In the genomic region with DNA sequence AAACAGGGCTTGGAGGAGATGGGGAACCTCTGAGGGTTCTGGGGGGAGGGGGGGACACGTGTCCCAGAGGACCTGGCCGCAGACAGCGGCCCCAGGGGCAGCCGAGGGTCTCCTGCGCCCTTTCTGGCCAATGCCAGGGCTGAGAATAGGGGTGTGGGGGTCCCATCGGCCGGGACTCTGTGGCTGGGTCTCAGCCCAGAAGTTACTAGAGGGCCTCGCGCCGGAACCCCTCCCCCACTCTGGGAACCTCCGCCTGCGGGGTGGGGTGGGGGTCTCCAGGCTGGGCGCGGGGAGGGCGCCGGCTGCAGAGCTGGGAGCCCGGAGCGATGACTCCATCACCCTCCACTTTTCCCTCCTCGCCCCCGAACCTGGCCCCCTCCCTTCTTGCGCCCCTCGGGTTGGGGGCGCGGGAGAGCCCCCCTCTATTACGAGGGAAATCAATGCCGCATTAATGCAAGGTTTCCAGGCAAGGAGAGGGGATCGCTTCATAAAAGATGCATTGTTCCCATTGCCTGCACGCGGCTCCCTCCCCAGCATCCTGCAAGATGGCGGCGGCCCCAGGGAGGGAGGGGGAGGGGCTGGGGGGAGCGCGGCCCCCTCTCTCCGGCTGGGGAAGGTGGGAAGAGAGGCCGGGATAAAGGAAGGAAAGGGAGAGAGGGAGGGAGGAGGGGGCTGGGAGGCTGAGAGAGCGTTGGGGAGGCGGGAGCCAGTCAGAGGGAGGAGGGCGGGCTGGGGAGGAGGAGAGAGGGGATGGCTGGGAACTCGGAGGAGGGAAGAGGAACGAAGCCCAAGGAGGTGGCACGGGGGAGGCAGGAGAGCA, we compare ENCODE assay signal across 8 cellular contexts.
A peak's percentile ranks its signal among the peaks of the same experiment; 100 is the strongest.
DNase-seq lines count a peak whose midpoint lies in the region; ATAC-seq lines count a peak whose summit lies in the region.
"Not testable (repeated sequence)": the region's sequence is repeated elsewhere in the genome, so short reads cannot be mapped to it uniquely, and the experiment has no call there.

No MANE protein-coding gene starts in this region.

- not testable (repeated sequence) for H3K4me3 ChIP-seq in HAP-1

- H3K9me3 ChIP-seq in HAP-1, result not testable (repeated sequence)

- not testable (repeated sequence) for H3K27me3 Mint-ChIP-seq in activated CD4-positive, alpha-beta memory T cell treated with anti-CD3 and anti-CD28 coated beads for 36 hours

- H3K4me1 Mint-ChIP-seq in activated CD4-positive, alpha-beta memory T cell treated with anti-CD3 and anti-CD28 coated beads for 36 hours (ENCODE audit: low read depth), result not testable (repeated sequence)

- DNase-seq in Ammon's horn (ENCODE audit: low spot score) (peak; percentile 23), HAP-1 (ENCODE audit: low spot score in 2 of 2) (peak; percentile 4 to 69), NCI-H510A treated with DMSO at 0.1 percent for 48 hours (lab: John Stamatoyannopoulos, UW) (peak; percentile 60), cerebellar cortex (ENCODE audit: low spot score) (peak; percentile 80), left cardiac atrium (peak; percentile 51), myocyte (ENCODE audit: low read depth) (peak; percentile 35), smooth muscle cell of the brain vasculature (ENCODE audit: low read depth, low spot score) (peak; percentile 46)
- DNase-seq in activated CD4-positive, alpha-beta memory T cell treated with anti-CD3 and anti-CD28 coated beads for 36 hours, result peak; percentile 14

- CTCF ChIA-PET in activated CD4-positive, alpha-beta memory T cell treated with anti-CD3 and anti-CD28 coated beads for 36 hours (lab: Charles Lee), result not testable (repeated sequence)

- in situ Hi-C loops in HAP-1 (cut with MboI; ENCODE audit: low sequenced_read_pairs), result not testable (repeated sequence)

- not testable (repeated sequence) for H3K36me3 Mint-ChIP-seq in activated CD4-positive, alpha-beta memory T cell treated with anti-CD3 and anti-CD28 coated beads for 36 hours

- intact Hi-C loops in activated CD4-positive, alpha-beta memory T cell treated with anti-CD3 and anti-CD28 coated beads for 36 hours (cut with micrococcal nuclease); left cardiac atrium (cut with DNase I): not testable (repeated sequence)

- not testable (repeated sequence) for H3K27ac Mint-ChIP-seq in activated CD4-positive, alpha-beta memory T cell treated with anti-CD3 and anti-CD28 coated beads for 36 hours

- H3K27me3 ChIP-seq in HAP-1 (ENCODE audit: low read depth), result not testable (repeated sequence)

- H3K4me3 Mint-ChIP-seq in activated CD4-positive, alpha-beta memory T cell treated with anti-CD3 and anti-CD28 coated beads for 36 hours, result not testable (repeated sequence)

- POLR2A ChIA-PET in activated CD4-positive, alpha-beta memory T cell treated with anti-CD3 and anti-CD28 coated beads for 36 hours (lab: Charles Lee), result not testable (repeated sequence)

- H3K4me1 ChIP-seq in HAP-1, result not testable (repeated sequence)

- peak; percentile 82 to 89 for ATAC-seq in left cardiac atrium

- not testable (repeated sequence) for H3K36me3 ChIP-seq in HAP-1 (replicated peaks)

- H3K9me3 Mint-ChIP-seq in activated CD4-positive, alpha-beta memory T cell treated with anti-CD3 and anti-CD28 coated beads for 36 hours, result not testable (repeated sequence)

Comparison
In these comparisons a context has a peak if more than half of its experiments do, and no peak if none do; other contexts are left out.
1. DNase-seq: peak in every context shown above with its lines; median percentile 80 in cerebellar cortex; 60 in NCI-H510A treated with DMSO at 0.1 percent for 48 hours; 51 in left cardiac atrium; 46 in smooth muscle cell of the brain vasculature; 36 in HAP-1; 35 in myocyte; 23 in Ammon's horn; 14 in activated CD4-positive, alpha-beta memory T cell treated with anti-CD3 and anti-CD28 coated beads for 36 hours.